In the genomic region with DNA sequence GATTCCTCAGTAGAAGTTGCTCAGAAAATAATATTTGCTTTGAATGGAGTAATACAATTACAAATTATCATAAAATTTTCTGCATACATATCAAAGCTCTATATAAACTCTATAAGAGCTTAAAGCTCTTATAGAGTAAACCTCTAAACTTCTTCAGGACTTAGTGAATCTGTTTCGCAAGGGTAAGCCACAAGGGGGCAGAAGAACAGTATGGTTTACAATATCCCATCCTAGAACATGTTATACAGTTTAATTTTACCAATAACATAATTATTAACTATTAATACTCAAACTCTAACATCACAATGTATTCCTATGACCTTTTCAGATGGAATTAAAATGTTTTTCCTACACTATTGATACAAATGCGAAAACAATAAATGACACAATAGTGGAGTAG, we compare ENCODE assay signal across 1 cellular context.
TF ChIP-seq lines count a peak whose summit lies in the region.

No MANE protein-coding gene starts in this region.

TF ChIP-seq in SK-N-SH treated with all-trans-retinoic acid at 6 μM for 48 hours, 23 proteins besides CTCF, POLR2A, EP300 and RAD21 (continued from another document):
- no peak for TF ChIP-seq GLIS3 (CRISPR knock-in tag; IDR thresholded peaks at IDR 0.05)
- TF ChIP-seq ESRRG (CRISPR knock-in tag; IDR thresholded peaks at IDR 0.05): no peak
- no peak for TF ChIP-seq ISL1 (CRISPR knock-in tag; IDR thresholded peaks at IDR 0.05)
- TF ChIP-seq ZNF70 (CRISPR knock-in tag; IDR thresholded peaks at IDR 0.05): no peak
